Comparison of ENCODE assay signal across 1 cellular context in the genomic region with DNA sequence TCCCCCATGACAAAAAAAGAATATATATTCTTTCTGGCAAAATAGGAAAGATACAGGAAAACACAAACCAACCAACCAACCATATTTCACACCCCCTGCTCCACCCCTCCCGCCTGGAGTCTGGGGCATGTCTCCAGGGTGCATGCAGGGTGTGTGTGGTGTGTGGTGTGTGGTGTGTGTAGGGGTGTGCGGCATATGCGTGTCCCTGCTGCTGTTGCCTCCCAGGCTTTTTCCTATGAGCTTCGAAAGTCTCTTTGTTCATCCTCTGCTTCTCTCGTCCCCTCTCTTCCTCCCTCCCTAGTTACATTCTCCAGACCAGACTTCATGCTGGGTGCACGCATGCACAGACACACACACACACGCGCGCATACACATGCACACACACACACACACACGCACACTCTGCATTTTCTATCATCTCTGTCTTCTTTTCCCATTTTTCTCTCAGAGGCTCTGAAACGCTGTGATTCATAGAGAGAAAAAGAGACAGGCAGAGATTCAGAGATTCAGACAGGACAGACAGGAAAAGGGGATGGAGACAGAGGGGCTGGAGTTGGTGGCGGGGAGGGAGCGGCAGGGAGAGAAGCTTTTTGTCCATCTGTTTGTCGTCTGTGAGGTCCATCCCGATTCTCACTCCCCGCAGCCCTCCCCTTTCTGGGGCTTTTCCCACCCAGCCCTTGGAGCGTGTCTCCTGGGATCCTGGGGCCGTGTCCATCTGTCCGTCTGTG.
TF ChIP-seq lines count a peak whose summit lies in the region.

No MANE protein-coding gene starts in this region.

TF ChIP-seq in HepG2, 621 proteins besides CTCF, POLR2A, EP300 and RAD21 (continued from another document):
- TF ChIP-seq, protein P1, sequence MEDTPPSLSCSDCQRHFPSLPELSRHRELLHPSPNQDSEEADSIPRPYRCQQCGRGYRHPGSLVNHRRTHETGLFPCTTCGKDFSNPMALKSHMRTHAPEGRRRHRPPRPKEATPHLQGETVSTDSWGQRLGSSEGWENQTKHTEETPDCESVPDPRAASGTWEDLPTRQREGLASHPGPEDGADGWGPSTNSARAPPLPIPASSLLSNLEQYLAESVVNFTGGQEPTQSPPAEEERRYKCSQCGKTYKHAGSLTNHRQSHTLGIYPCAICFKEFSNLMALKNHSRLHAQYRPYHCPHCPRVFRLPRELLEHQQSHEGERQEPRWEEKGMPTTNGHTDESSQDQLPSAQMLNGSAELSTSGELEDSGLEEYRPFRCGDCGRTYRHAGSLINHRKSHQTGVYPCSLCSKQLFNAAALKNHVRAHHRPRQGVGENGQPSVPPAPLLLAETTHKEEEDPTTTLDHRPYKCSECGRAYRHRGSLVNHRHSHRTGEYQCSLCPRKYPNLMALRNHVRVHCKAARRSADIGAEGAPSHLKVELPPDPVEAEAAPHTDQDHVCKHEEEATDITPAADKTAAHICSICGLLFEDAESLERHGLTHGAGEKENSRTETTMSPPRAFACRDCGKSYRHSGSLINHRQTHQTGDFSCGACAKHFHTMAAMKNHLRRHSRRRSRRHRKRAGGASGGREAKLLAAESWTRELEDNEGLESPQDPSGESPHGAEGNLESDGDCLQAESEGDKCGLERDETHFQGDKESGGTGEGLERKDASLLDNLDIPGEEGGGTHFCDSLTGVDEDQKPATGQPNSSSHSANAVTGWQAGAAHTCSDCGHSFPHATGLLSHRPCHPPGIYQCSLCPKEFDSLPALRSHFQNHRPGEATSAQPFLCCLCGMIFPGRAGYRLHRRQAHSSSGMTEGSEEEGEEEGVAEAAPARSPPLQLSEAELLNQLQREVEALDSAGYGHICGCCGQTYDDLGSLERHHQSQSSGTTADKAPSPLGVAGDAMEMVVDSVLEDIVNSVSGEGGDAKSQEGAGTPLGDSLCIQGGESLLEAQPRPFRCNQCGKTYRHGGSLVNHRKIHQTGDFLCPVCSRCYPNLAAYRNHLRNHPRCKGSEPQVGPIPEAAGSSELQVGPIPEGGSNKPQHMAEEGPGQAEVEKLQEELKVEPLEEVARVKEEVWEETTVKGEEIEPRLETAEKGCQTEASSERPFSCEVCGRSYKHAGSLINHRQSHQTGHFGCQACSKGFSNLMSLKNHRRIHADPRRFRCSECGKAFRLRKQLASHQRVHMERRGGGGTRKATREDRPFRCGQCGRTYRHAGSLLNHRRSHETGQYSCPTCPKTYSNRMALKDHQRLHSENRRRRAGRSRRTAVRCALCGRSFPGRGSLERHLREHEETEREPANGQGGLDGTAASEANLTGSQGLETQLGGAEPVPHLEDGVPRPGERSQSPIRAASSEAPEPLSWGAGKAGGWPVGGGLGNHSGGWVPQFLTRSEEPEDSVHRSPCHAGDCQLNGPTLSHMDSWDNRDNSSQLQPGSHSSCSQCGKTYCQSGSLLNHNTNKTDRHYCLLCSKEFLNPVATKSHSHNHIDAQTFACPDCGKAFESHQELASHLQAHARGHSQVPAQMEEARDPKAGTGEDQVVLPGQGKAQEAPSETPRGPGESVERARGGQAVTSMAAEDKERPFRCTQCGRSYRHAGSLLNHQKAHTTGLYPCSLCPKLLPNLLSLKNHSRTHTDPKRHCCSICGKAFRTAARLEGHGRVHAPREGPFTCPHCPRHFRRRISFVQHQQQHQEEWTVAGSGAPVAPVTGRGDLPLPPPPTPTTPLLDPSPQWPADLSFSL (CRISPR knock-in tag; IDR thresholded peaks at IDR 0.05), result no peak; the same call in 1 of the 2 replicates
- TF ChIP-seq CENPX (CRISPR knock-in tag; IDR thresholded peaks at IDR 0.05), result no peak
- no peak for TF ChIP-seq GTF3A (CRISPR knock-in tag; conservative IDR thresholded peaks at IDR 0.05)
- TF ChIP-seq, protein P2, sequence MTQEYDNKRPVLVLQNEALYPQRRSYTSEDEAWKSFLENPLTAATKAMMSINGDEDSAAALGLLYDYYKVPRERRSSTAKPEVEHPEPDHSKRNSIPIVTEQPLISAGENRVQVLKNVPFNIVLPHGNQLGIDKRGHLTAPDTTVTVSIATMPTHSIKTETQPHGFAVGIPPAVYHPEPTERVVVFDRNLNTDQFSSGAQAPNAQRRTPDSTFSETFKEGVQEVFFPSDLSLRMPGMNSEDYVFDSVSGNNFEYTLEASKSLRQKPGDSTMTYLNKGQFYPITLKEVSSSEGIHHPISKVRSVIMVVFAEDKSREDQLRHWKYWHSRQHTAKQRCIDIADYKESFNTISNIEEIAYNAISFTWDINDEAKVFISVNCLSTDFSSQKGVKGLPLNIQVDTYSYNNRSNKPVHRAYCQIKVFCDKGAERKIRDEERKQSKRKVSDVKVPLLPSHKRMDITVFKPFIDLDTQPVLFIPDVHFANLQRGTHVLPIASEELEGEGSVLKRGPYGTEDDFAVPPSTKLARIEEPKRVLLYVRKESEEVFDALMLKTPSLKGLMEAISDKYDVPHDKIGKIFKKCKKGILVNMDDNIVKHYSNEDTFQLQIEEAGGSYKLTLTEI (CRISPR knock-in tag; conservative IDR thresholded peaks at IDR 0.05), result no peak
- TF ChIP-seq, protein P3, sequence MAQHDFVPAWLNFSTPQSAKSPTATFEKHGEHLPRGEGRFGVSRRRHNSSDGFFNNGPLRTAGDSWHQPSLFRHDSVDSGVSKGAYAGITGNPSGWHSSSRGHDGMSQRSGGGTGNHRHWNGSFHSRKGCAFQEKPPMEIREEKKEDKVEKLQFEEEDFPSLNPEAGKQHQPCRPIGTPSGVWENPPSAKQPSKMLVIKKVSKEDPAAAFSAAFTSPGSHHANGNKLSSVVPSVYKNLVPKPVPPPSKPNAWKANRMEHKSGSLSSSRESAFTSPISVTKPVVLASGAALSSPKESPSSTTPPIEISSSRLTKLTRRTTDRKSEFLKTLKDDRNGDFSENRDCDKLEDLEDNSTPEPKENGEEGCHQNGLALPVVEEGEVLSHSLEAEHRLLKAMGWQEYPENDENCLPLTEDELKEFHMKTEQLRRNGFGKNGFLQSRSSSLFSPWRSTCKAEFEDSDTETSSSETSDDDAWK (CRISPR knock-in tag; IDR thresholded peaks at IDR 0.05), result no peak
- 0 out of 2 replicates have a peak, but pooled peaks have one; percentile 3 for TF ChIP-seq MAZ (IDR thresholded peaks at IDR 0.05; ENCODE audit: borderline replicate concordance, low read depth, low read length)
- TF ChIP-seq MAZ (CRISPR knock-in tag; IDR thresholded peaks at IDR 0.05; ENCODE audit: low read depth), result no peak
- no peak for TF ChIP-seq ZNF781 (CRISPR knock-in tag; IDR thresholded peaks at IDR 0.05; ENCODE audit: borderline replicate concordance, not compliant biosample characterization)
- TF ChIP-seq ZNF10 (CRISPR knock-in tag; IDR thresholded peaks at IDR 0.05; ENCODE audit: borderline replicate concordance, low read depth), result no peak
- 0 out of 2 replicates have a peak, but pooled peaks have one; percentile 52 for TF ChIP-seq ZNF446 (CRISPR knock-in tag; IDR thresholded peaks at IDR 0.05)
- TF ChIP-seq ZNF569 (CRISPR knock-in tag; IDR thresholded peaks at IDR 0.05; ENCODE audit: borderline replicate concordance), result no peak
- no peak for TF ChIP-seq MIER3 (CRISPR knock-in tag; IDR thresholded peaks at IDR 0.05; ENCODE audit: borderline replicate concordance)
- no peak for TF ChIP-seq ZNF3 (CRISPR knock-in tag; IDR thresholded peaks at IDR 0.05)
- TF ChIP-seq DMAP1 (CRISPR knock-in tag; IDR thresholded peaks at IDR 0.05), result no peak
- no peak for TF ChIP-seq ZNF124 (CRISPR knock-in tag; IDR thresholded peaks at IDR 0.05)
- no peak for TF ChIP-seq ZC3H4 (CRISPR knock-in tag; IDR thresholded peaks at IDR 0.05; ENCODE audit: borderline replicate concordance)
- TF ChIP-seq ARID2 (CRISPR knock-in tag; IDR thresholded peaks at IDR 0.05; ENCODE audit: borderline replicate concordance), result 0 out of 2 replicates have a peak, but pooled peaks have one; percentile 1
- TF ChIP-seq MIER2 (CRISPR knock-in tag; IDR thresholded peaks at IDR 0.05), result no peak
- 0 out of 2 replicates have a peak, but pooled peaks have one; percentile 54 for TF ChIP-seq ZNF790 (CRISPR knock-in tag; IDR thresholded peaks at IDR 0.05; ENCODE audit: borderline replicate concordance)
- TF ChIP-seq, protein P4, sequence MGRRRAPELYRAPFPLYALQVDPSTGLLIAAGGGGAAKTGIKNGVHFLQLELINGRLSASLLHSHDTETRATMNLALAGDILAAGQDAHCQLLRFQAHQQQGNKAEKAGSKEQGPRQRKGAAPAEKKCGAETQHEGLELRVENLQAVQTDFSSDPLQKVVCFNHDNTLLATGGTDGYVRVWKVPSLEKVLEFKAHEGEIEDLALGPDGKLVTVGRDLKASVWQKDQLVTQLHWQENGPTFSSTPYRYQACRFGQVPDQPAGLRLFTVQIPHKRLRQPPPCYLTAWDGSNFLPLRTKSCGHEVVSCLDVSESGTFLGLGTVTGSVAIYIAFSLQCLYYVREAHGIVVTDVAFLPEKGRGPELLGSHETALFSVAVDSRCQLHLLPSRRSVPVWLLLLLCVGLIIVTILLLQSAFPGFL (CRISPR knock-in tag; IDR thresholded peaks at IDR 0.05), result no peak
- TF ChIP-seq, protein P5, sequence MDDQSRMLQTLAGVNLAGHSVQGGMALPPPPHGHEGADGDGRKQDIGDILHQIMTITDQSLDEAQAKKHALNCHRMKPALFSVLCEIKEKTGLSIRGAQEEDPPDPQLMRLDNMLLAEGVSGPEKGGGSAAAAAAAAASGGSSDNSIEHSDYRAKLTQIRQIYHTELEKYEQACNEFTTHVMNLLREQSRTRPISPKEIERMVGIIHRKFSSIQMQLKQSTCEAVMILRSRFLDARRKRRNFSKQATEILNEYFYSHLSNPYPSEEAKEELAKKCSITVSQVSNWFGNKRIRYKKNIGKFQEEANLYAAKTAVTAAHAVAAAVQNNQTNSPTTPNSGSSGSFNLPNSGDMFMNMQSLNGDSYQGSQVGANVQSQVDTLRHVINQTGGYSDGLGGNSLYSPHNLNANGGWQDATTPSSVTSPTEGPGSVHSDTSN (CRISPR knock-in tag; IDR thresholded peaks at IDR 0.05; ENCODE audit: borderline replicate concordance), result no peak
- 0 out of 2 replicates have a peak, but pooled peaks have one; percentile 26 for TF ChIP-seq EZH2 (conservative IDR thresholded peaks at IDR 0.05; ENCODE audit: low read depth, low read length)
- no peak for TF ChIP-seq CCDC6 (CRISPR knock-in tag; IDR thresholded peaks at IDR 0.05)
- TF ChIP-seq POLR2AphosphoS2 (IDR thresholded peaks at IDR 0.05; ENCODE audit: low read depth, low read length), result 0 out of 2 replicates have a peak, but pooled peaks have one; percentile 31
- TF ChIP-seq NKX3-1 (CRISPR knock-in tag; IDR thresholded peaks at IDR 0.05), result no peak
- no peak for TF ChIP-seq ZFP62 (CRISPR knock-in tag; IDR thresholded peaks at IDR 0.05)
- TF ChIP-seq, protein P6, sequence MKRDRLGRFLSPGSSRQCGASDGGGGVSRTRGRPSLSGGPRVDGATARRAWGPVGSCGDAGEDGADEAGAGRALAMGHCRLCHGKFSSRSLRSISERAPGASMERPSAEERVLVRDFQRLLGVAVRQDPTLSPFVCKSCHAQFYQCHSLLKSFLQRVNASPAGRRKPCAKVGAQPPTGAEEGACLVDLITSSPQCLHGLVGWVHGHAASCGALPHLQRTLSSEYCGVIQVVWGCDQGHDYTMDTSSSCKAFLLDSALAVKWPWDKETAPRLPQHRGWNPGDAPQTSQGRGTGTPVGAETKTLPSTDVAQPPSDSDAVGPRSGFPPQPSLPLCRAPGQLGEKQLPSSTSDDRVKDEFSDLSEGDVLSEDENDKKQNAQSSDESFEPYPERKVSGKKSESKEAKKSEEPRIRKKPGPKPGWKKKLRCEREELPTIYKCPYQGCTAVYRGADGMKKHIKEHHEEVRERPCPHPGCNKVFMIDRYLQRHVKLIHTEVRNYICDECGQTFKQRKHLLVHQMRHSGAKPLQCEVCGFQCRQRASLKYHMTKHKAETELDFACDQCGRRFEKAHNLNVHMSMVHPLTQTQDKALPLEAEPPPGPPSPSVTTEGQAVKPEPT (CRISPR knock-in tag; IDR thresholded peaks at IDR 0.05; ENCODE audit: low read depth), result no peak
- TF ChIP-seq KLF11 (CRISPR knock-in tag; IDR thresholded peaks at IDR 0.05), result no peak
- TF ChIP-seq, protein P7, sequence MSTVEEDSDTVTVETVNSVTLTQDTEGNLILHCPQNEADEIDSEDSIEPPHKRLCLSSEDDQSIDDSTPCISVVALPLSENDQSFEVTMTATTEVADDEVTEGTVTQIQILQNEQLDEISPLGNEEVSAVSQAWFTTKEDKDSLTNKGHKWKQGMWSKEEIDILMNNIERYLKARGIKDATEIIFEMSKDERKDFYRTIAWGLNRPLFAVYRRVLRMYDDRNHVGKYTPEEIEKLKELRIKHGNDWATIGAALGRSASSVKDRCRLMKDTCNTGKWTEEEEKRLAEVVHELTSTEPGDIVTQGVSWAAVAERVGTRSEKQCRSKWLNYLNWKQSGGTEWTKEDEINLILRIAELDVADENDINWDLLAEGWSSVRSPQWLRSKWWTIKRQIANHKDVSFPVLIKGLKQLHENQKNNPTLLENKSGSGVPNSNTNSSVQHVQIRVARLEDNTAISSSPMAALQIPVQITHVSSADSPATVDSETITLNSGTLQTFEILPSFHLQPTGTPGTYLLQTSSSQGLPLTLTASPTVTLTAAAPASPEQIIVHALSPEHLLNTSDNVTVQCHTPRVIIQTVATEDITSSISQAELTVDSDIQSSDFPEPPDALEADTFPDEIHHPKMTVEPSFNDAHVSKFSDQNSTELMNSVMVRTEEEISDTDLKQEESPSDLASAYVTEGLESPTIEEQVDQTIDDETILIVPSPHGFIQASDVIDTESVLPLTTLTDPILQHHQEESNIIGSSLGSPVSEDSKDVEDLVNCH (CRISPR knock-in tag; IDR thresholded peaks at IDR 0.05), result no peak
- TF ChIP-seq CREM (IDR thresholded peaks at IDR 0.05), result no peak
- TF ChIP-seq CREM (CRISPR knock-in tag; IDR thresholded peaks at IDR 0.05), result no peak
